ENCODE assay signal across 22 cellular contexts in genomic region chr1:207673399-207673798, GRCh38.
"Had no signal": no experiment of that assay in that cellular context is flagged by ENCODE, and none has a peak within 500 bp of the region (broad histone marks: within the 10 kb centered on the region; RNA-seq: fewer than 3 reads in every experiment).

No MANE protein-coding gene starts in this region.

- H3K27ac ChIP-seq: pancreas, psoas muscle, right atrium auricular region, tibial artery had no signal

- DNase-seq: activated B cell treated with CpG ODN at 0.5 μM for 24 hours; activated CD4-positive, alpha-beta memory T cell treated with anti-CD3 and anti-CD28 coated beads for 36 hours; activated CD4-positive, alpha-beta T cell treated with anti-CD3 and anti-CD28 coated beads for 4 hours; activated effector memory CD4-positive, alpha-beta T cell treated with anti-CD3 and anti-CD28 coated beads, Interleukin-2, amount 50 U/mL, for 16 hours; activated naive CD4-positive, alpha-beta T cell treated with anti-CD3 and anti-CD28 coated beads, Interleukin-2, amount 10 ng/mL, durations not matched to agents 7 days and 5 days; activated naive CD8-positive, alpha-beta T cell treated with anti-CD3 and anti-CD28 coated beads, Interleukin-2, amount 50 U/mL, for 24 hours; activated T-cell treated with anti-CD3 and anti-CD28 coated beads, Interleukin-2, amount 50 U/mL, for 72 hours; effector CD4-positive, alpha-beta T cell; hippocampal formation; left ventricle myocardium superior; midbrain; natural killer cell; pancreas; psoas muscle; stimulated activated CD4-positive, alpha-beta T cell treated with anti-CD3 and anti-CD28 coated beads, Interleukin-4, amount 100 ng/mL, for 24 hours; stimulated activated naive CD8-positive, alpha-beta T cell treated with anti-CD3 and anti-CD28 coated beads, Interleukin-15, Interleukin-2, amounts not matched to agents 100 U/mL and 50 U/mL, for 24 hours; T-helper 9 cell; tibial artery had no signal

- ATAC-seq: activated naive CD8-positive, alpha-beta T cell treated with anti-CD3 and anti-CD28 coated beads, Interleukin-2, amount 50 U/mL, for 24 hours; left ventricle myocardium superior; natural killer cell; pancreas; psoas muscle; stimulated activated naive CD8-positive, alpha-beta T cell treated with anti-CD3 and anti-CD28 coated beads, Interleukin-15, Interleukin-2, amounts not matched to agents 100 U/mL and 50 U/mL, for 24 hours had no signal

- FAIRE-seq: endometrium, frontal cortex, islet of Langerhans, pancreas had no signal
